ENCODE assay signal across 9 cellular contexts in the genomic region with DNA sequence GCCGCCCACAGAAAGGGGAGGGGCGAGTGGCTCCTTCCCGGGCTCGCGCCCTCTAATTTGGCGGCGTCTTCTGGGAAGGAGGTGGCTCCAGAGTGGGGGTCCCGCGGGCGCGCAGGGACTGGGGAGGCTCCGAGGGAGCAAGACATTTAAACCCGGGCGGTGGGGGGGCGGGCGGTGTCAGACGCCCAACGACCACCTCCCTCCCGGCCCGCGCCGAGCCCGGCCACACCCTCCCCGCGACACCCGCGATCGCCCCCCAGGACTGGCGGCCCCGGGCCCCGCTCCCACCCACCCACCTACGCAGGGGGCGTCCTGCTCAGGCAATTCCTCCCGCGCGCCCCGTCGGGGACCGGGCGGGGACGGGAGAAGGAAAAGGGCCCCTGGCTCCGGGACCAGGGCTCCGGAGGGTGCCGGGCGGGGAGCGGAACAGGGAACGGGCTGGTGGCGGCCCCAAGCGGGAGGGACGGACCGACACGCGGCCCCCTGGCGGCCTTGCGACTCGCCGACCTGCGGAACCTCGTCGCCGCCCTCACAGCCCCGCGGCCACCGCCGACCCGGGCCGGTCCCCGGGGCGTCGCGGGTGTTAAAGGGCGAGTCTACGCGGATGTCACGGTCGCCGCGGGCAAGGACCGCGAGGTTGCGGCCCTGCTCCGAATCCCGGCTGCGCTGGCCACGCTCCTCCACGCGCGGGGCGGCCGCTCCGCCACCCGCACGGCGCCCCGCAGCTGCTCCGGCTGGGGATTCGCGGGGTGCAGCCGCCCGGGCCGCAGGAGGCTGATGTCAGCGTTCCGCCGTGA.
DNase-seq lines count a peak whose midpoint lies in the region; ATAC-seq and TF ChIP-seq lines count a peak whose summit lies in the region.
"Had no signal": no experiment of that assay in that cellular context is flagged by ENCODE, and none has a peak within 500 bp of the region (broad histone marks: within the 10 kb centered on the region; RNA-seq: fewer than 3 reads in every experiment).

No MANE protein-coding gene starts in this region.

- peaks cover 48% of the 10 kb centered on the region for H3K27me3 Mint-ChIP-seq in activated CD4-positive, alpha-beta T cell treated with anti-CD3 and anti-CD28 coated beads for 36 hours

- H3K27ac ChIP-seq in VCaP = peak overlapping the region; percentile 34; the same call in 1 of the 2 replicates

- no peak overlapping the region for H3K4me3 Mint-ChIP-seq in activated CD4-positive, alpha-beta T cell treated with anti-CD3 and anti-CD28 coated beads for 36 hours

- ATAC-seq in activated CD4-positive, alpha-beta T cell treated with anti-CD3 and anti-CD28 coated beads for 36 hours = no peak
- ATAC-seq in GM21737 (IDR thresholded peaks at IDR 0.05; ENCODE audit: unreplicated experiment) (no peak), GM19023 (IDR thresholded peaks at IDR 0.05; ENCODE audit: unreplicated experiment) (no peak)

- H3K27ac Mint-ChIP-seq in activated CD4-positive, alpha-beta T cell treated with anti-CD3 and anti-CD28 coated beads for 36 hours = no peak overlapping the region

- POLR2A ChIA-PET in activated CD4-positive, alpha-beta T cell treated with anti-CD3 and anti-CD28 coated beads for 36 hours (lab: Charles Lee) = no interaction called here

- H3K9me3 Mint-ChIP-seq in activated CD4-positive, alpha-beta T cell treated with anti-CD3 and anti-CD28 coated beads for 36 hours (ENCODE audit: low read depth) = no peaks in the 10 kb centered on the region

- intact Hi-C loops in activated CD4-positive, alpha-beta T cell treated with anti-CD3 and anti-CD28 coated beads for 36 hours (cut with DNase I, micrococcal nuclease) = no loop called here

- peak; percentile 20 for DNase-seq in activated CD4-positive, alpha-beta T cell treated with anti-CD3 and anti-CD28 coated beads for 36 hours
- DNase-seq in activated CD4-positive, alpha-beta T cell treated with anti-CD3 and anti-CD28 coated beads, Interleukin-2, amount 50 U/mL, for 1 hour = no peak
- DNase-seq in stimulated activated CD8-positive, alpha-beta memory T cell treated with anti-CD3 and anti-CD28 coated beads, Interleukin-4, amount 100 ng/mL, for 48 hours = peak; percentile 29
- no peak for DNase-seq in NK-92 treated with Interleukin-12 subunit alpha and Interleukin-12 subunit beta, amount 100 ng/mL, for 24 hours (lab: John Stamatoyannopoulos, UW)
- DNase-seq: C1 segment of cervical spinal cord had no signal

- peak overlapping the region; percentile 17 for H3K4me3 ChIP-seq in iPS-11a (ENCODE audit: low read depth, low read length)

- peaks cover 6% of the 10 kb centered on the region for H3K4me1 Mint-ChIP-seq in activated CD4-positive, alpha-beta T cell treated with anti-CD3 and anti-CD28 coated beads for 36 hours

- no peaks in the 10 kb centered on the region for H3K36me3 Mint-ChIP-seq in activated CD4-positive, alpha-beta T cell treated with anti-CD3 and anti-CD28 coated beads for 36 hours (ENCODE audit: low read depth)

- TF ChIP-seq CTCF in VCaP (conservative IDR thresholded peaks at IDR 0.05) = peak; percentile 71

- CTCF ChIA-PET in activated CD4-positive, alpha-beta T cell treated with anti-CD3 and anti-CD28 coated beads for 36 hours (lab: Charles Lee) = no interaction called here

Comparison
In these comparisons a context has a peak if more than half of its experiments do, and no peak if none do; other contexts are left out.
1. DNase-seq: peak in activated CD4-positive, alpha-beta T cell treated with anti-CD3 and anti-CD28 coated beads for 36 hours (single experiment) and stimulated activated CD8-positive, alpha-beta memory T cell treated with anti-CD3 and anti-CD28 coated beads, Interleukin-4, amount 100 ng/mL, for 48 hours (single experiment); none in activated CD4-positive, alpha-beta T cell treated with anti-CD3 and anti-CD28 coated beads, Interleukin-2, amount 50 U/mL, for 1 hour (single experiment) and NK-92 treated with Interleukin-12 subunit alpha and Interleukin-12 subunit beta, amount 100 ng/mL, for 24 hours (single experiment).